In the genomic region with DNA sequence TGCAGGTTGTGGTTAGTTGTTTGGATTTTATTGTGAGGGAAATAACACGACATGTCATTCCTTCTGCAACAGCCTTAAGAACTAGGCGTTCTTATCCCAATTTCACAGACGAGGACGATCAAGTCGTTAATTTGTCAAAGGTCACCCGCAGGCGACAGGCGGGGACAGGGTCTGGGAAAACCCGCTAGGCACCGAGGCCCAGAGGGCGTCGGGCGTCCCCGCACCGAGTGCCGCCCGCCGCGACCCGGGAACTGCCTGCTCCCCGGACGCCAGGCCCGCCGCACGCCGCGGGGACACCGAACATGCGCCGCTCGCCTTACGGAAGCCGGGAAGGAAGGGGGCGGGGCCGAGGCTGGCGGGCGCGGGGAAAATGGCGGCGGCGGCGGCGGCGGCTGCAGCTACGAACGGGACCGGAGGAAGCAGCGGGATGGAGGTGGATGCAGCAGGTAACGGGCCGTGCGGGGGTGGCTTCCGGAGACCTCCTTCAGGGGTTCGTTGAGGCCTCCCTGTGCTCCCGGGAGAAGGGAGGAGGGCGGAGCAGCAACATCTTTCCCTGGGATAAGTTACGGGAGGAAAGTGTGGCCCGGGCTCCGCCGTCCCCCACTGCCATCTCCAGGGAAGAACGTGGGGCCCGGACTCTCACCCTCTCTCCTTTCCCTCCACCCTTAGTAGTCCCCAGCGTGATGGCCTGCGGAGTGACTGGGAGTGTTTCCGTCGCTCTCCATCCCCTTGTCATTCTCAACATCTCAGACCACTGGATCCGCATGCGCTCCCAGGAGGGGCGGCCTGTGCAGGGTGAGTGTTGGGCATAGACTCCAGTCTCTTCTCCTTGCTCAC, we compare ENCODE assay signal across 1 cellular context.
TF ChIP-seq lines count a peak whose summit lies in the region.

A gene (plus strand): TSS at position 349 of the 837 bp plus-strand sequence. CDS start 22 bp downstream, at position 371.

TF ChIP-seq in HepG2, 621 proteins besides CTCF, POLR2A, EP300 and RAD21 (continued from another document and continues in another):
- peak; percentile 90; the same call in 1 of the 2 replicates for TF ChIP-seq ZNF30 (CRISPR knock-in tag; IDR thresholded peaks at IDR 0.05)
- no peak for TF ChIP-seq SIX1 (CRISPR knock-in tag; IDR thresholded peaks at IDR 0.05; ENCODE audit: borderline replicate concordance)
- no peak for TF ChIP-seq ZNF569 (CRISPR knock-in tag; IDR thresholded peaks at IDR 0.05; ENCODE audit: borderline replicate concordance)
- peak; percentile 41; the same call in 1 of the 2 replicates for TF ChIP-seq ZNF775 (CRISPR knock-in tag; IDR thresholded peaks at IDR 0.05; ENCODE audit: borderline replicate concordance)
- TF ChIP-seq SRSF1 (optimal IDR thresholded peaks at IDR 0.05; ENCODE audit: low read depth, low read length) = no peak
- TF ChIP-seq, protein P1, sequence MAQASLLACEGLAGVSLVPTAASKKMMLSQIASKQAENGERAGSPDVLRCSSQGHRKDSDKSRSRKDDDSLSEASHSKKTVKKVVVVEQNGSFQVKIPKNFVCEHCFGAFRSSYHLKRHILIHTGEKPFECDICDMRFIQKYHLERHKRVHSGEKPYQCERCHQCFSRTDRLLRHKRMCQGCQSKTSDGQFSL (CRISPR knock-in tag; IDR thresholded peaks at IDR 0.05) = no peak
- TF ChIP-seq FOSL1 (CRISPR knock-in tag; IDR thresholded peaks at IDR 0.05; ENCODE audit: borderline replicate concordance) = no peak
- TF ChIP-seq REL (CRISPR knock-in tag; conservative IDR thresholded peaks at IDR 0.05) = peak; percentile 98
- TF ChIP-seq, protein P2, sequence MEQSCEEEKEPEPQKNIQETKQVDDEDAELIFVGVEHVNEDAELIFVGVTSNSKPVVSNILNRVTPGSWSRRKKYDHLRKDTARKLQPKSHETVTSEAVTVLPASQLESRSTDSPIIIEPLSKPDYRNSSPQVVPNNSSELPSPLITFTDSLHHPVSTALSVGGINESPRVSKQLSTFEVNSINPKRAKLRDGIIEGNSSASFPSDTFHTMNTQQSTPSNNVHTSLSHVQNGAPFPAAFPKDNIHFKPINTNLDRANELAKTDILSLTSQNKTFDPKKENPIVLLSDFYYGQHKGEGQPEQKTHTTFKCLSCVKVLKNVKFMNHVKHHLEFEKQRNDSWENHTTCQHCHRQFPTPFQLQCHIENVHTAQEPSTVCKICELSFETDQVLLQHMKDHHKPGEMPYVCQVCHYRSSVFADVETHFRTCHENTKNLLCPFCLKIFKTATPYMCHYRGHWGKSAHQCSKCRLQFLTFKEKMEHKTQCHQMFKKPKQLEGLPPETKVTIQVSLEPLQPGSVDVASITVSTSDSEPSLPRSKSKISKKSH (CRISPR knock-in tag; IDR thresholded peaks at IDR 0.05; ENCODE audit: borderline replicate concordance) = 0 out of 2 replicates have a peak, but pooled peaks have one; percentile 53
- TF ChIP-seq SPEN (CRISPR knock-in tag; IDR thresholded peaks at IDR 0.05; ENCODE audit: low read depth) = peak; percentile 97
- TF ChIP-seq, protein P3, sequence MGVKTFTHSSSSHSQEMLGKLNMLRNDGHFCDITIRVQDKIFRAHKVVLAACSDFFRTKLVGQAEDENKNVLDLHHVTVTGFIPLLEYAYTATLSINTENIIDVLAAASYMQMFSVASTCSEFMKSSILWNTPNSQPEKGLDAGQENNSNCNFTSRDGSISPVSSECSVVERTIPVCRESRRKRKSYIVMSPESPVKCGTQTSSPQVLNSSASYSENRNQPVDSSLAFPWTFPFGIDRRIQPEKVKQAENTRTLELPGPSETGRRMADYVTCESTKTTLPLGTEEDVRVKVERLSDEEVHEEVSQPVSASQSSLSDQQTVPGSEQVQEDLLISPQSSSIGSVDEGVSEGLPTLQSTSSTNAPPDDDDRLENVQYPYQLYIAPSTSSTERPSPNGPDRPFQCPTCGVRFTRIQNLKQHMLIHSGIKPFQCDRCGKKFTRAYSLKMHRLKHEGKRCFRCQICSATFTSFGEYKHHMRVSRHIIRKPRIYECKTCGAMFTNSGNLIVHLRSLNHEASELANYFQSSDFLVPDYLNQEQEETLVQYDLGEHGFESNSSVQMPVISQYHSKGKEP (CRISPR knock-in tag; IDR thresholded peaks at IDR 0.05) = peak; percentile 83; the same call in 1 of the 2 replicates
- TF ChIP-seq MXD4 (CRISPR knock-in tag; IDR thresholded peaks at IDR 0.05) = peak; percentile 97
- no peak for TF ChIP-seq MAFG (CRISPR knock-in tag; IDR thresholded peaks at IDR 0.05)
- peak; percentile 98 for TF ChIP-seq ZNF546 (CRISPR knock-in tag; conservative IDR thresholded peaks at IDR 0.05)
- TF ChIP-seq, protein P4, sequence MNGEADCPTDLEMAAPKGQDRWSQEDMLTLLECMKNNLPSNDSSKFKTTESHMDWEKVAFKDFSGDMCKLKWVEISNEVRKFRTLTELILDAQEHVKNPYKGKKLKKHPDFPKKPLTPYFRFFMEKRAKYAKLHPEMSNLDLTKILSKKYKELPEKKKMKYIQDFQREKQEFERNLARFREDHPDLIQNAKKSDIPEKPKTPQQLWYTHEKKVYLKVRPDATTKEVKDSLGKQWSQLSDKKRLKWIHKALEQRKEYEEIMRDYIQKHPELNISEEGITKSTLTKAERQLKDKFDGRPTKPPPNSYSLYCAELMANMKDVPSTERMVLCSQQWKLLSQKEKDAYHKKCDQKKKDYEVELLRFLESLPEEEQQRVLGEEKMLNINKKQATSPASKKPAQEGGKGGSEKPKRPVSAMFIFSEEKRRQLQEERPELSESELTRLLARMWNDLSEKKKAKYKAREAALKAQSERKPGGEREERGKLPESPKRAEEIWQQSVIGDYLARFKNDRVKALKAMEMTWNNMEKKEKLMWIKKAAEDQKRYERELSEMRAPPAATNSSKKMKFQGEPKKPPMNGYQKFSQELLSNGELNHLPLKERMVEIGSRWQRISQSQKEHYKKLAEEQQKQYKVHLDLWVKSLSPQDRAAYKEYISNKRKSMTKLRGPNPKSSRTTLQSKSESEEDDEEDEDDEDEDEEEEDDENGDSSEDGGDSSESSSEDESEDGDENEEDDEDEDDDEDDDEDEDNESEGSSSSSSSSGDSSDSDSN (CRISPR knock-in tag; IDR thresholded peaks at IDR 0.05) = peak; percentile 84
- TF ChIP-seq U2AF2 (IDR thresholded peaks at IDR 0.05; ENCODE audit: low read depth, low read length) = no peak
- TF ChIP-seq ELF1 (CRISPR knock-in tag; IDR thresholded peaks at IDR 0.05) = no peak
- TF ChIP-seq FIP1L1 (IDR thresholded peaks at IDR 0.05; ENCODE audit: borderline replicate concordance, insufficient read depth, low read depth, low read length) = no peak
- TF ChIP-seq, protein P5, sequence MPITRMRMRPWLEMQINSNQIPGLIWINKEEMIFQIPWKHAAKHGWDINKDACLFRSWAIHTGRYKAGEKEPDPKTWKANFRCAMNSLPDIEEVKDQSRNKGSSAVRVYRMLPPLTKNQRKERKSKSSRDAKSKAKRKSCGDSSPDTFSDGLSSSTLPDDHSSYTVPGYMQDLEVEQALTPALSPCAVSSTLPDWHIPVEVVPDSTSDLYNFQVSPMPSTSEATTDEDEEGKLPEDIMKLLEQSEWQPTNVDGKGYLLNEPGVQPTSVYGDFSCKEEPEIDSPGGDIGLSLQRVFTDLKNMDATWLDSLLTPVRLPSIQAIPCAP (CRISPR knock-in tag; IDR thresholded peaks at IDR 0.05; ENCODE audit: low read depth) = peak; percentile 93
- peak; percentile 94; the same call in 1 of the 2 replicates for TF ChIP-seq KLF6 (CRISPR knock-in tag; IDR thresholded peaks at IDR 0.05)
- TF ChIP-seq, protein P6, sequence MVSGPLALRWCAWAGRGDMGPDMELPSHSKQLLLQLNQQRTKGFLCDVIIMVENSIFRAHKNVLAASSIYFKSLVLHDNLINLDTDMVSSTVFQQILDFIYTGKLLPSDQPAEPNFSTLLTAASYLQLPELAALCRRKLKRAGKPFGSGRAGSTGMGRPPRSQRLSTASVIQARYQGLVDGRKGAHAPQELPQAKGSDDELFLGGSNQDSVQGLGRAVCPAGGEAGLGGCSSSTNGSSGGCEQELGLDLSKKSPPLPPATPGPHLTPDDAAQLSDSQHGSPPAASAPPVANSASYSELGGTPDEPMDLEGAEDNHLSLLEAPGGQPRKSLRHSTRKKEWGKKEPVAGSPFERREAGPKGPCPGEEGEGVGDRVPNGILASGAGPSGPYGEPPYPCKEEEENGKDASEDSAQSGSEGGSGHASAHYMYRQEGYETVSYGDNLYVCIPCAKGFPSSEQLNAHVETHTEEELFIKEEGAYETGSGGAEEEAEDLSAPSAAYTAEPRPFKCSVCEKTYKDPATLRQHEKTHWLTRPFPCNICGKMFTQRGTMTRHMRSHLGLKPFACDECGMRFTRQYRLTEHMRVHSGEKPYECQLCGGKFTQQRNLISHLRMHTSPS (CRISPR knock-in tag; IDR thresholded peaks at IDR 0.05; ENCODE audit: low read depth) = no peak
- peak; percentile 82; the same call in 1 of the 2 replicates for TF ChIP-seq KLF15 (CRISPR knock-in tag; IDR thresholded peaks at IDR 0.05; ENCODE audit: borderline replicate concordance)
- TF ChIP-seq, protein P7, sequence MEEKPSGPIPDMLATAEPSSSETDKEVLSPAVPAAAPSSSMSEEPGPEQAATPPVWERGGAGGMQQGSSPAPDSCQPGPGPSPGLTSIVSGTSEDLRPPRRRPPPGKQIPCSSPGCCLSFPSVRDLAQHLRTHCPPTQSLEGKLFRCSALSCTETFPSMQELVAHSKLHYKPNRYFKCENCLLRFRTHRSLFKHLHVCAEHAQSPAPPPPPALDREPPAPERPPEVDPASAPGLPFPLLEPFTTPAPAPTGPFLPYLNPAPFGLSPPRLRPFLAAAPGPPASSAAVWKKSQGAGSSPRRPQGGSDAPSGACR (CRISPR knock-in tag; IDR thresholded peaks at IDR 0.05) = peak; percentile 74; the same call in 1 of the 2 replicates
- TF ChIP-seq, protein P8, sequence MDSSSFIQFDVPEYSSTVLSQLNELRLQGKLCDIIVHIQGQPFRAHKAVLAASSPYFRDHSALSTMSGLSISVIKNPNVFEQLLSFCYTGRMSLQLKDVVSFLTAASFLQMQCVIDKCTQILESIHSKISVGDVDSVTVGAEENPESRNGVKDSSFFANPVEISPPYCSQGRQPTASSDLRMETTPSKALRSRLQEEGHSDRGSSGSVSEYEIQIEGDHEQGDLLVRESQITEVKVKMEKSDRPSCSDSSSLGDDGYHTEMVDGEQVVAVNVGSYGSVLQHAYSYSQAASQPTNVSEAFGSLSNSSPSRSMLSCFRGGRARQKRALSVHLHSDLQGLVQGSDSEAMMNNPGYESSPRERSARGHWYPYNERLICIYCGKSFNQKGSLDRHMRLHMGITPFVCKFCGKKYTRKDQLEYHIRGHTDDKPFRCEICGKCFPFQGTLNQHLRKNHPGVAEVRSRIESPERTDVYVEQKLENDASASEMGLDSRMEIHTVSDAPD (CRISPR knock-in tag; IDR thresholded peaks at IDR 0.05) = peak; percentile 49; the same call in 1 of the 2 replicates
- TF ChIP-seq ZNF737 (CRISPR knock-in tag; IDR thresholded peaks at IDR 0.05; ENCODE audit: borderline replicate concordance) = no peak
- TF ChIP-seq ZFX (CRISPR knock-in tag; IDR thresholded peaks at IDR 0.05; ENCODE audit: low read depth) = peak; percentile 97
- no peak for TF ChIP-seq ZNF20 (CRISPR knock-in tag; IDR thresholded peaks at IDR 0.05)
- TF ChIP-seq NFYB (CRISPR knock-in tag; IDR thresholded peaks at IDR 0.05) = no peak
- peak; percentile 45; the same call in 1 of the 2 replicates for TF ChIP-seq ZNF746 (CRISPR knock-in tag; IDR thresholded peaks at IDR 0.05)
- no peak for TF ChIP-seq ZC3H4 (CRISPR knock-in tag; IDR thresholded peaks at IDR 0.05; ENCODE audit: borderline replicate concordance)
- TF ChIP-seq, protein P9, sequence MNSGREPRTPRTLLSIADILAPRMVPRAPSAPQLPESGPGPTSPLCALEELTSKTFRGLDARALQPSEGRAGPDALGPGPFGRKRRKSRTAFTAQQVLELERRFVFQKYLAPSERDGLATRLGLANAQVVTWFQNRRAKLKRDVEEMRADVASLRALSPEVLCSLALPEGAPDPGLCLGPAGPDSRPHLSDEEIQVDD (CRISPR knock-in tag; IDR thresholded peaks at IDR 0.05; ENCODE audit: borderline replicate concordance) = peak; percentile 98; the same call in 1 of the 2 replicates
- peak; percentile 47; the same call in 1 of the 2 replicates for TF ChIP-seq ZNF816 (CRISPR knock-in tag; IDR thresholded peaks at IDR 0.05; ENCODE audit: borderline replicate concordance)
- TF ChIP-seq ZBTB38 (CRISPR knock-in tag; IDR thresholded peaks at IDR 0.05) = peak; percentile 90
- 0 out of 2 replicates have a peak, but pooled peaks have one; percentile 46 for TF ChIP-seq ZSCAN9 (CRISPR knock-in tag; IDR thresholded peaks at IDR 0.05; ENCODE audit: borderline replicate concordance)
- TF ChIP-seq ZFYVE20 (CRISPR knock-in tag; IDR thresholded peaks at IDR 0.05; ENCODE audit: borderline replicate concordance, low read depth) = peak; percentile 78; the same call in 1 of the 2 replicates
- no peak; the same call in 1 of the 2 replicates for TF ChIP-seq MIER3 (CRISPR knock-in tag; IDR thresholded peaks at IDR 0.05; ENCODE audit: borderline replicate concordance)
- TF ChIP-seq, protein P10, sequence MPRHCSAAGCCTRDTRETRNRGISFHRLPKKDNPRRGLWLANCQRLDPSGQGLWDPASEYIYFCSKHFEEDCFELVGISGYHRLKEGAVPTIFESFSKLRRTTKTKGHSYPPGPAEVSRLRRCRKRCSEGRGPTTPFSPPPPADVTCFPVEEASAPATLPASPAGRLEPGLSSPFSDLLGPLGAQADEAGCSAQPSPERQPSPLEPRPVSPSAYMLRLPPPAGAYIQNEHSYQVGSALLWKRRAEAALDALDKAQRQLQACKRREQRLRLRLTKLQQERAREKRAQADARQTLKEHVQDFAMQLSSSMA (CRISPR knock-in tag; IDR thresholded peaks at IDR 0.05) = peak; percentile 88; the same call in 1 of the 2 replicates
- TF ChIP-seq ETV6 (CRISPR knock-in tag; conservative IDR thresholded peaks at IDR 0.05) = peak; percentile 66; the same call in 1 of the 2 replicates
- TF ChIP-seq, protein P11, sequence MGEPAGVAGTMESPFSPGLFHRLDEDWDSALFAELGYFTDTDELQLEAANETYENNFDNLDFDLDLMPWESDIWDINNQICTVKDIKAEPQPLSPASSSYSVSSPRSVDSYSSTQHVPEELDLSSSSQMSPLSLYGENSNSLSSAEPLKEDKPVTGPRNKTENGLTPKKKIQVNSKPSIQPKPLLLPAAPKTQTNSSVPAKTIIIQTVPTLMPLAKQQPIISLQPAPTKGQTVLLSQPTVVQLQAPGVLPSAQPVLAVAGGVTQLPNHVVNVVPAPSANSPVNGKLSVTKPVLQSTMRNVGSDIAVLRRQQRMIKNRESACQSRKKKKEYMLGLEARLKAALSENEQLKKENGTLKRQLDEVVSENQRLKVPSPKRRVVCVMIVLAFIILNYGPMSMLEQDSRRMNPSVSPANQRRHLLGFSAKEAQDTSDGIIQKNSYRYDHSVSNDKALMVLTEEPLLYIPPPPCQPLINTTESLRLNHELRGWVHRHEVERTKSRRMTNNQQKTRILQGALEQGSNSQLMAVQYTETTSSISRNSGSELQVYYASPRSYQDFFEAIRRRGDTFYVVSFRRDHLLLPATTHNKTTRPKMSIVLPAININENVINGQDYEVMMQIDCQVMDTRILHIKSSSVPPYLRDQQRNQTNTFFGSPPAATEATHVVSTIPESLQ (CRISPR knock-in tag; conservative IDR thresholded peaks at IDR 0.05) = no peak
- no peak for TF ChIP-seq ZNF496 (CRISPR knock-in tag; IDR thresholded peaks at IDR 0.05; ENCODE audit: insufficient replicate concordance)
- TF ChIP-seq KMT2B (CRISPR knock-in tag; IDR thresholded peaks at IDR 0.05) = peak; percentile 90
- TF ChIP-seq NFKB2 (CRISPR knock-in tag; IDR thresholded peaks at IDR 0.05; ENCODE audit: borderline replicate concordance) = peak; percentile 95
- no peak for TF ChIP-seq FOXM1 (CRISPR knock-in tag; IDR thresholded peaks at IDR 0.05)
- TF ChIP-seq PRPF4 (IDR thresholded peaks at IDR 0.05; ENCODE audit: low read depth, low read length, poor library complexity, severe bottlenecking) = no peak
- TF ChIP-seq, protein P12, sequence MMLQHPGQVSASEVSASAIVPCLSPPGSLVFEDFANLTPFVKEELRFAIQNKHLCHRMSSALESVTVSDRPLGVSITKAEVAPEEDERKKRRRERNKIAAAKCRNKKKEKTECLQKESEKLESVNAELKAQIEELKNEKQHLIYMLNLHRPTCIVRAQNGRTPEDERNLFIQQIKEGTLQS (CRISPR knock-in tag; IDR thresholded peaks at IDR 0.05) = peak; percentile 14; the same call in 1 of the 2 replicates
- TF ChIP-seq RNF2 (conservative IDR thresholded peaks at IDR 0.05; ENCODE audit: low read depth) = peak; percentile 99
